ENCODE assay signal across 13 cellular contexts in the genomic region with DNA sequence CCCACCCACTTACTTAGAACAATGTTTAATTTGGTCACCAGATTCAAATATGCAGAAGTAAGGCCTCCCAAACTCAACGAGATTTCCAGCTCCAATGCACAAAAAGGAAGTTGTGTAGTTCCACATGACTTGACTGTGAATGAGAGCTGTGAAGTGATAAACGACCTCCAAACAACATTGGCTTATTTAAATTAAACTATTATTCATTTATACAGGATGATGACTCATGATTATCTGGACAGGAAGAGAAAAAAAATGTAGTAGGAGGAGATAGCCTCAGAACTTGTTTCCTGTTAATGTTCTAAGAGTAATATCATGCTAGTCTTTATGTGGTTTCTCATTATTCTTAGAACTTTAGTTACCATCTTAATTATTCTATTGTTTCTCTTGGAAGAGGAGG.
DNase-seq lines count a peak whose midpoint lies in the region; ATAC-seq and TF ChIP-seq lines count a peak whose summit lies in the region.
"Had no signal": no experiment of that assay in that cellular context is flagged by ENCODE, and none has a peak within 500 bp of the region (broad histone marks: within the 10 kb centered on the region; RNA-seq: fewer than 3 reads in every experiment).

No MANE protein-coding gene starts in this region.

- no peaks in the 10 kb centered on the region for H3K36me3 ChIP-seq in uterus
- H3K36me3 ChIP-seq: cardiac muscle cell, heart left ventricle, sigmoid colon, vagina had no signal

- peaks cover 17% of the 10 kb centered on the region for H3K9me3 Mint-ChIP-seq in WTC11

- peaks cover 3% of the 10 kb centered on the region; the same call in 1 of the 2 replicates for H3K4me1 Mint-ChIP-seq in WTC11

- H3K4me1 ChIP-seq in uterus: no peaks in the 10 kb centered on the region
- H3K4me1 ChIP-seq: heart left ventricle, sigmoid colon, vagina had no signal

- TF ChIP-seq CTCF in HFF-Myc (IDR thresholded peaks at IDR 0.05; ENCODE audit: low read depth, low read length, missing control alignments): no peak
- TF ChIP-seq CTCF in uterus (IDR thresholded peaks at IDR 0.05): no peak
- TF ChIP-seq CTCF in WTC11 (IDR thresholded peaks at IDR 0.05): no peak

- H3K4me3 Mint-ChIP-seq in WTC11: no peak overlapping the region
- H3K4me3 Mint-ChIP-seq: activated T-cell treated with anti-CD3 and anti-CD28 coated beads, Interleukin-2, amount 50 U/mL, for 72 hours had no signal

- no peaks in the 10 kb centered on the region; the same call in 1 of the 2 replicates for H3K27me3 Mint-ChIP-seq in WTC11 (ENCODE audit: low read depth)

- H3K4me3 ChIP-seq in HFF-Myc (replicated peaks; ENCODE audit: low read depth, low read length) (no peak overlapping the region), uterus (no peak overlapping the region)
- H3K4me3 ChIP-seq: cardiac muscle cell, heart left ventricle, sigmoid colon, vagina had no signal

- H3K36me3 Mint-ChIP-seq in WTC11: no peaks in the 10 kb centered on the region

- no peak for TF ChIP-seq POLR2A in uterus (IDR thresholded peaks at IDR 0.05)

- no peak overlapping the region for H3K27ac Mint-ChIP-seq in WTC11
- H3K27ac Mint-ChIP-seq: activated T-cell treated with anti-CD3 and anti-CD28 coated beads, Interleukin-2, amount 50 U/mL, for 72 hours had no signal

- H3K9me3 ChIP-seq in uterus: no peaks in the 10 kb centered on the region
- H3K9me3 ChIP-seq: heart left ventricle, sigmoid colon, vagina had no signal

- DNase-seq in HFF-Myc (ENCODE audit: extremely low read depth, low read depth): peak; percentile 38
- peak; percentile 41 for DNase-seq in SW480 (ENCODE audit: low spot score)
- DNase-seq in germinal center (ENCODE audit: low spot score): peak; percentile 70
- DNase-seq in uterus: no peak
- no peak for DNase-seq in WTC11 (ENCODE audit: low spot score)
- DNase-seq in caudate nucleus (lab: John Stamatoyannopoulos, UW): no peak
- no peak for DNase-seq in NCI-H2196 treated with DMSO at 0.1 percent for 48 hours (lab: John Stamatoyannopoulos, UW; ENCODE audit: unreplicated experiment)
- DNase-seq: activated T-cell treated with anti-CD3 and anti-CD28 coated beads, Interleukin-2, amount 50 U/mL, for 72 hours; heart left ventricle; NCI-H1930; sigmoid colon had no signal

- POLR2A ChIA-PET in WTC11 (lab: Charles Lee): no interaction called here

- ATAC-seq in WTC11: no peak
- ATAC-seq: activated T-cell treated with anti-CD3 and anti-CD28 coated beads, Interleukin-2, amount 50 U/mL, for 72 hours had no signal

- CTCF ChIA-PET in WTC11 (lab: Charles Lee): no interaction called here

- H3K27me3 ChIP-seq in uterus: no peaks in the 10 kb centered on the region
- H3K27me3 ChIP-seq: cardiac muscle cell, heart left ventricle, sigmoid colon, vagina had no signal

- intact Hi-C loops in uterus (cut with DNase I; ENCODE audit: low total_unique reads): no loop called here

- H3K27ac ChIP-seq in uterus (peak overlapping the region; percentile 6 to 37), caudate nucleus (ENCODE audit: low read depth, low read length) (no peak overlapping the region)
- H3K27ac ChIP-seq: cardiac muscle cell, sigmoid colon, vagina had no signal

TF ChIP-seq in WTC11, 78 proteins besides CTCF, POLR2A, EP300 and RAD21:
- TF ChIP-seq JUN (CRISPR knock-in tag; IDR thresholded peaks at IDR 0.05) (no peak), ARID4B (CRISPR knock-in tag; IDR thresholded peaks at IDR 0.05; ENCODE audit: borderline replicate concordance) (no peak), IRF2 (CRISPR knock-in tag; IDR thresholded peaks at IDR 0.05; ENCODE audit: borderline replicate concordance, low read depth) (no peak), TCF7 (CRISPR knock-in tag; IDR thresholded peaks at IDR 0.05; ENCODE audit: low read depth) (no peak), ESRRA (CRISPR knock-in tag; IDR thresholded peaks at IDR 0.05; ENCODE audit: borderline replicate concordance) (no peak), OVOL2 (CRISPR knock-in tag; IDR thresholded peaks at IDR 0.05; ENCODE audit: borderline replicate concordance) (no peak), MLX (CRISPR knock-in tag; IDR thresholded peaks at IDR 0.05) (no peak), ETV6 (CRISPR knock-in tag; IDR thresholded peaks at IDR 0.05) (no peak), ATF1 (CRISPR knock-in tag; IDR thresholded peaks at IDR 0.05) (no peak), KAT7 (CRISPR knock-in tag; IDR thresholded peaks at IDR 0.05; ENCODE audit: borderline replicate concordance) (no peak), ZNF219 (CRISPR knock-in tag; IDR thresholded peaks at IDR 0.05; ENCODE audit: borderline replicate concordance) (no peak), FOXP1 (CRISPR knock-in tag; IDR thresholded peaks at IDR 0.05; ENCODE audit: borderline replicate concordance) (no peak), NR2C2 (CRISPR knock-in tag; IDR thresholded peaks at IDR 0.05) (no peak)
- TF ChIP-seq, protein P1, sequence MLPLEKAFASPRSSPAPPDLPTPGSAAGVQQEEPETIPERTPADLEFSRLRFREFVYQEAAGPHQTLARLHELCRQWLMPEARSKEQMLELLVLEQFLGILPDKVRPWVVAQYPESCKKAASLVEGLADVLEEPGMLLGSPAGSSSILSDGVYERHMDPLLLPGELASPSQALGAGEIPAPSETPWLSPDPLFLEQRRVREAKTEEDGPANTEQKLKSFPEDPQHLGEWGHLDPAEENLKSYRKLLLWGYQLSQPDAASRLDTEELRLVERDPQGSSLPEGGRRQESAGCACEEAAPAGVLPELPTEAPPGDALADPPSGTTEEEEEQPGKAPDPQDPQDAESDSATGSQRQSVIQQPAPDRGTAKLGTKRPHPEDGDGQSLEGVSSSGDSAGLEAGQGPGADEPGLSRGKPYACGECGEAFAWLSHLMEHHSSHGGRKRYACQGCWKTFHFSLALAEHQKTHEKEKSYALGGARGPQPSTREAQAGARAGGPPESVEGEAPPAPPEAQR (CRISPR knock-in tag; IDR thresholded peaks at IDR 0.05): no peak

Comparison
In these comparisons a context has a peak if more than half of its experiments do, and no peak if none do; other contexts are left out.
1. DNase-seq: peak in HFF-Myc (single experiment), SW480 (single experiment) and germinal center (single experiment); none in uterus (0 of 2), WTC11 (single experiment), caudate nucleus (0 of 61) and NCI-H2196 treated with DMSO at 0.1 percent for 48 hours (single experiment).